Comparison of ENCODE assay signal across 15 cellular contexts in genomic region chr2:44825702-44826101, GRCh38.
DNase-seq lines count a peak whose midpoint lies in the region; ATAC-seq, FAIRE-seq and TF ChIP-seq lines count a peak whose summit lies in the region.
"Had no signal": no experiment of that assay in that cellular context is flagged by ENCODE, and none has a peak within 500 bp of the region (broad histone marks: within the 10 kb centered on the region; RNA-seq: fewer than 3 reads in every experiment).

No MANE protein-coding gene starts in this region.

- ATAC-seq in GM21381 (IDR thresholded peaks at IDR 0.05; ENCODE audit: unreplicated experiment) (peak; percentile 87), HG03457 (IDR thresholded peaks at IDR 0.05; ENCODE audit: unreplicated experiment) (peak; percentile 90)
- ATAC-seq: left cardiac atrium had no signal

- H3K9ac ChIP-seq in colonic mucosa (ENCODE audit: low read depth in 2 of 2, low read length in 2 of 2) = no peak overlapping the region
- H3K9ac ChIP-seq: neural progenitor cell had no signal

- peak overlapping the region; percentile 19 for H3K27ac ChIP-seq in colonic mucosa
- H3K27ac ChIP-seq: neural progenitor cell, Peyer's patch, suprapubic skin had no signal

- FAIRE-seq in GM18507 (lab: Jason Lieb, UNC) = peak; percentile 88
- no peak for FAIRE-seq in D721Med (lab: Jason Lieb, UNC)

- no peaks in the 10 kb centered on the region for H3K36me3 ChIP-seq in colonic mucosa
- H3K36me3 ChIP-seq: neural progenitor cell, Peyer's patch, suprapubic skin had no signal

- intact Hi-C loops in colonic mucosa (cut with DNase I) = no loop called here

- no peaks in the 10 kb centered on the region for H3K4me1 ChIP-seq in colonic mucosa
- H3K4me1 ChIP-seq: suprapubic skin had no signal

- no peaks in the 10 kb centered on the region for H3K27me3 ChIP-seq in colonic mucosa
- H3K27me3 ChIP-seq: neural progenitor cell, Peyer's patch had no signal

- H3K9me3 ChIP-seq in colonic mucosa = no peaks in the 10 kb centered on the region
- H3K9me3 ChIP-seq: Peyer's patch, suprapubic skin had no signal

- no peak for TF ChIP-seq CTCF in colonic mucosa (IDR thresholded peaks at IDR 0.05)
- TF ChIP-seq CTCF in D721Med (IDR thresholded peaks at IDR 0.05; ENCODE audit: insufficient read depth, missing control alignments) = no peak

- DNase-seq in GM18507 (ENCODE audit: extremely low spot score, insufficient read length, low read depth) = peak; percentile 48
- DNase-seq in colonic mucosa = peak; percentile 72
- no peak for DNase-seq in COLO829 (ENCODE audit: low spot score)
- DNase-seq in T-helper 9 cell = no peak
- DNase-seq in D721Med (ENCODE audit: insufficient read length, low spot score) = no peak
- DNase-seq in activated naive CD4-positive, alpha-beta T cell treated with anti-CD3 and anti-CD28 coated beads, Interleukin-2, amount 50 U/mL, for 16 hours = no peak
- DNase-seq: activated CD4-positive, alpha-beta memory T cell treated with anti-CD3 and anti-CD28 coated beads, Interleukin-2, amount 10 ng/mL, durations not matched to agents 7 days and 5 days; glutamatergic neuron; left cardiac atrium; NCI-H1930; Peyer's patch had no signal

- no peak overlapping the region for H3K4me3 ChIP-seq in colonic mucosa
- H3K4me3 ChIP-seq: neural progenitor cell, Peyer's patch, suprapubic skin had no signal

Comparison
In these comparisons a context has a peak if more than half of its experiments do, and no peak if none do; other contexts are left out.
1. DNase-seq: peak in GM18507 (single experiment) and colonic mucosa (single experiment); none in COLO829 (single experiment), T-helper 9 cell (single experiment), D721Med (single experiment) and activated naive CD4-positive, alpha-beta T cell treated with anti-CD3 and anti-CD28 coated beads, Interleukin-2, amount 50 U/mL, for 16 hours (single experiment).